Comparison of ENCODE assay signal across 15 cellular contexts in genomic region chr11:4059424-4059823, GRCh38.
"Had no signal": no experiment of that assay in that cellular context is flagged by ENCODE, and none has a peak within 500 bp of the region (broad histone marks: within the 10 kb centered on the region; RNA-seq: fewer than 3 reads in every experiment).

No MANE protein-coding gene starts in this region.

- DNase-seq: activated CD4-positive, alpha-beta T cell treated with anti-CD3 and anti-CD28 coated beads for 48 hours; activated CD8-positive, alpha-beta memory T cell treated with anti-CD3 and anti-CD28 coated beads for 24 hours; anterior cingulate cortex; effector memory CD4-positive, alpha-beta T cell; foreskin melanocyte; heart left ventricle; natural killer cell; right lobe of liver; SK-N-SH; tibial artery had no signal

- H3K9me3 ChIP-seq: heart left ventricle, mucosa of descending colon, right lobe of liver, SK-N-SH, tibial artery had no signal

- H3K36me3 Mint-ChIP-seq: natural killer cell, WTC11 had no signal

- ATAC-seq: activated naive CD4-positive, alpha-beta T cell treated with anti-CD3 and anti-CD28 coated beads, Interleukin-2, amount 50 U/mL, for 72 hours; heart left ventricle; natural killer cell; stimulated activated effector memory CD8-positive, alpha-beta T cell treated with anti-CD3 and anti-CD28 coated beads, Interleukin-12 subunit alpha, Interleukin-12 subunit beta, amount 100 ng/mL, for 72 hours; WTC11 had no signal

- H3K9me3 Mint-ChIP-seq: activated naive CD4-positive, alpha-beta T cell treated with anti-CD3 and anti-CD28 coated beads, Interleukin-2, amount 50 U/mL, for 72 hours; natural killer cell; stimulated activated effector memory CD8-positive, alpha-beta T cell treated with anti-CD3 and anti-CD28 coated beads, Interleukin-12 subunit alpha, Interleukin-12 subunit beta, amount 100 ng/mL, for 72 hours; WTC11 had no signal

- H3K27ac Mint-ChIP-seq: WTC11 had no signal

- H3K4me3 ChIP-seq: coronary artery, heart left ventricle, mucosa of descending colon, right lobe of liver, tibial artery had no signal

- H3K27ac ChIP-seq: coronary artery, heart left ventricle, right lobe of liver, tibial artery had no signal

- H3K27me3 ChIP-seq: heart left ventricle, right lobe of liver, tibial artery had no signal

- H3K4me3 Mint-ChIP-seq: natural killer cell; stimulated activated effector memory CD8-positive, alpha-beta T cell treated with anti-CD3 and anti-CD28 coated beads, Interleukin-12 subunit alpha, Interleukin-12 subunit beta, amount 100 ng/mL, for 72 hours; WTC11 had no signal

- H3K4me1 Mint-ChIP-seq: WTC11 had no signal
